Comparison of ENCODE assay signal across 11 cellular contexts in the genomic region with DNA sequence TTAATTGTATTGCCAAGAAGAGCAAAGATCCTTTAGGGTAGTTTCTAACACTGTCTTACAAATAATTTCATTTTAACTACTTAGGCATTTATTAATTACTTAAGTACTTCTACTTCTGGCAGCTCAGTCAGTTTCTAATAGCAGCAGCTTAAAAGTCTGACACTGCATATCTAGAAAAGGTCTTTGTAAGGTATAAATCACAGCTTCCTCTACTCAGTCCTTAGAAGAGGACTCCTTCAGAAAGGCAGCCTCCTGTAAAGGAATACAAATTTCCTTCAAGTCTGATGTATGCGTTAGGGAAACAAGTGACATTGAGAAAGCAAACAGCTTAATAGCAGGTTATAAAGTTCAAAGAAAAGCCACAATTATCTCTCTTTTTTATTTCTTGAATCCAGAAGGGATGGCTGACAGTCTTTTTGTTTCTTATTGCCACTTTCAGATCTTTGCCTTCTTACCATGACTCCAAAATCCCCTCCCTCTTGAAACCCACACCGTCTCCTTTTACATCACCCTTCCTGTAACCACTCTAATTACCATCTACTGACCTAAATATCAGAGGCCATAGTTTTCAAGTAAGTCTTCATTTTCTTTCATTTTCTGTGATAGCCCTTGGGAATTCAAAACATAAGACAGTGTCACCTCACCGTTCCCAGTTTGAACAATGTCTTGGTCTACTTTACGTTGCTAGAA.
DNase-seq lines count a peak whose midpoint lies in the region; ATAC-seq lines count a peak whose summit lies in the region.
"Had no signal": no experiment of that assay in that cellular context is flagged by ENCODE, and none has a peak within 500 bp of the region (broad histone marks: within the 10 kb centered on the region; RNA-seq: fewer than 3 reads in every experiment).

No MANE protein-coding gene starts in this region.

- peak; percentile 89 for ATAC-seq in GM19025 (IDR thresholded peaks at IDR 0.05; ENCODE audit: low read depth, unreplicated experiment)
- ATAC-seq in GM21786 (IDR thresholded peaks at IDR 0.05; ENCODE audit: unreplicated experiment), result peak; percentile 89
- ATAC-seq in HG03159 (IDR thresholded peaks at IDR 0.05; ENCODE audit: unreplicated experiment), result peak; percentile 83
- peak; percentile 65 to 74 for ATAC-seq in naive B cell (ENCODE audit: low read depth in 2 of 2)

- H3K4me3 Mint-ChIP-seq in naive B cell, result peak overlapping the region; percentile 20 to 85 (median 44)

- peaks cover 9 to 16% (median 14%) of the 10 kb centered on the region in 3 donors for H3K4me1 Mint-ChIP-seq in naive B cell

- peaks cover 0 to 4% (median 0%) of the 10 kb centered on the region in 7 donors for H3K9me3 Mint-ChIP-seq in naive B cell

- no peaks in the 10 kb centered on the region for H3K27me3 Mint-ChIP-seq in naive B cell

- H3K36me3 Mint-ChIP-seq in naive B cell, result no peaks in the 10 kb centered on the region

- DNase-seq in naive B cell (peak; percentile 5), glomerular visceral epithelial cell (ENCODE audit: extremely low spot score) (no peak), SIG-M5 (lab: John Stamatoyannopoulos, UW) (no peak)
- no peak for DNase-seq in activated CD8-positive, alpha-beta memory T cell treated with anti-CD3 and anti-CD28 coated beads, Interleukin-2, amount 50 U/mL, for 4 hours
- DNase-seq in stimulated activated CD4-positive, alpha-beta T cell treated with anti-CD3 and anti-CD28 coated beads, Interleukin-1b, Interleukin-23, amount 100 ng/mL, for 48 hours, result no peak
- DNase-seq: brain microvascular endothelial cell, Caco-2, NCI-H2029 had no signal

- peak overlapping the region; percentile 12 to 98 (median 72) for H3K27ac Mint-ChIP-seq in naive B cell
